8 cellular contexts compared by ENCODE assay signal in genomic region chr3:99875573-99875924, GRCh38. TPM values are rescaled to one million over a fixed set of nuclear protein-coding genes. Genes with fewer than 3 reads are reported as not detected.
A peak's percentile ranks its signal among the peaks of the same experiment; 100 is the strongest.
DNase-seq lines count a peak whose midpoint lies in the region; ATAC-seq and TF ChIP-seq lines count a peak whose summit lies in the region.
"Had no signal": no experiment of that assay in that cellular context is flagged by ENCODE, and none has a peak within 500 bp of the region (broad histone marks: within the 10 kb centered on the region; RNA-seq: fewer than 3 reads in every experiment).

No MANE protein-coding gene starts in this region.

- H3K9me3 ChIP-seq in HEK293 (ENCODE audit: control insufficient read depth, insufficient read depth, low read depth, low read length) (no peaks in the 10 kb centered on the region), SJCRH30 (replicated peaks) (no peaks in the 10 kb centered on the region), endocrine pancreas (ENCODE audit: control insufficient read depth, low read length) (no peaks in the 10 kb centered on the region), mucosa of rectum (ENCODE audit: control insufficient read depth in 2 of 2, low read length in 2 of 2) (no peaks in the 10 kb centered on the region)

- ATAC-seq in GM18873 (IDR thresholded peaks at IDR 0.05; ENCODE audit: low FRiP score, unreplicated experiment): no peak
- no peak for ATAC-seq in HG03095 (IDR thresholded peaks at IDR 0.05; ENCODE audit: unreplicated experiment)

- H3K36me3 ChIP-seq in HEK293 (ENCODE audit: control insufficient read depth in 2 of 2, insufficient read depth in 1 of 2, low read length in 2 of 2) (no peaks in the 10 kb centered on the region), SJCRH30 (no peaks in the 10 kb centered on the region), endocrine pancreas (ENCODE audit: control insufficient read depth, insufficient read depth, low read length) (no peaks in the 10 kb centered on the region), mucosa of rectum (ENCODE audit: control insufficient read depth in 2 of 2, insufficient read depth in 2 of 2, low read length in 2 of 2) (no peaks in the 10 kb centered on the region)

- H3K27ac ChIP-seq in HEK293 (ENCODE audit: extremely low read depth, low read depth, low read length): no peak overlapping the region
- peak overlapping the region; percentile 85 for H3K27ac ChIP-seq in SJCRH30
- peak overlapping the region; percentile 85 to 93 for H3K27ac ChIP-seq in mucosa of rectum (ENCODE audit: low read depth in 2 of 2, low read length in 2 of 2)
- H3K27ac ChIP-seq: VCaP had no signal

- H3K27me3 ChIP-seq in SJCRH30 (no peaks in the 10 kb centered on the region), endocrine pancreas (ENCODE audit: control insufficient read depth, insufficient read depth, low read length) (no peaks in the 10 kb centered on the region), mucosa of rectum (ENCODE audit: control insufficient read depth in 2 of 2, insufficient read depth in 2 of 2, low read length in 2 of 2) (no peaks in the 10 kb centered on the region)

- CTCF ChIA-PET in HEK293 (lab: Yijun Ruan, JAX): interaction anchor here (0.9 to 1.2 kb wide), 2 partner anchors 44 to 379 kb away, joined by 3 to 4 read pairs; no protein-coding TSS in a partner anchor

- TF ChIP-seq CTCF in HEK293 (tag by site-specific recombination; IDR thresholded peaks at IDR 0.05): no peak

- H3K9ac ChIP-seq in endocrine pancreas (ENCODE audit: control insufficient read depth, insufficient read depth, low read length) (peak overlapping the region; percentile 90), mucosa of rectum (ENCODE audit: low read depth in 1 of 2, low read length in 2 of 2) (peak overlapping the region; percentile 82 to 86)

- POLR2A ChIA-PET in HEK293 (lab: Yijun Ruan, JAX): interaction anchor here (0.6 kb wide), 1 partner anchor 617 kb away, joined by 4 read pairs; no protein-coding TSS in a partner anchor

- H3K4me3 ChIP-seq in HEK293 (ENCODE audit: low read depth, low read length): peak overlapping the region; percentile 73
- peak overlapping the region; percentile 69 for H3K4me3 ChIP-seq in SJCRH30
- peak overlapping the region; percentile 97 for H3K4me3 ChIP-seq in endocrine pancreas (ENCODE audit: control insufficient read depth, insufficient read depth, low read length)
- peak overlapping the region; percentile 69 to 87 for H3K4me3 ChIP-seq in mucosa of rectum (ENCODE audit: low read length in 2 of 2)

- peak; percentile 27 to 71 for DNase-seq in SJCRH30
- DNase-seq in stimulated activated naive CD4-positive, alpha-beta T cell (lab: John Stamatoyannopoulos, UW): no peak

- H3K4me1 ChIP-seq in HEK293 (ENCODE audit: control insufficient read depth, insufficient read depth, low read length) (peaks cover 10% of the 10 kb centered on the region; the same call in 1 of the 2 replicates), SJCRH30 (peaks cover 37% of the 10 kb centered on the region), endocrine pancreas (ENCODE audit: control insufficient read depth, insufficient read depth, low read length) (peaks cover 6% of the 10 kb centered on the region), mucosa of rectum (ENCODE audit: control insufficient read depth in 2 of 2, insufficient read depth in 2 of 2, low read length in 2 of 2) (peaks cover 7 to 22% of the 10 kb centered on the region in 2 donors)

TF ChIP-seq in HEK293, 187 proteins besides CTCF, POLR2A, EP300 and RAD21:
- TF ChIP-seq ZNF138 (tag by site-specific recombination; IDR thresholded peaks at IDR 0.05; ENCODE audit: borderline replicate concordance) (no peak), ELK4 (IDR thresholded peaks at IDR 0.05; ENCODE audit: borderline replicate concordance, low read depth, low read length) (no peak), ZNF221 (tag by site-specific recombination; IDR thresholded peaks at IDR 0.05; ENCODE audit: borderline replicate concordance) (no peak), YY2 (tag by site-specific recombination; IDR thresholded peaks at IDR 0.05) (no peak), PRDM1 (tag by site-specific recombination; IDR thresholded peaks at IDR 0.05) (peak; percentile 79), ZNF510 (tag by site-specific recombination; IDR thresholded peaks at IDR 0.05; ENCODE audit: insufficient replicate concordance) (no peak)

RNA-seq across cellular contexts. Expression of gene CMSS1, which starts 57.9 kb away (rescaled TPM):
- 93.8 and 95.5 TPM in 2 replicates for total RNA-seq in SJCRH30 (2014; rRNA removed; shearing (Covaris generic))

Comparison
In these comparisons a context has a peak if more than half of its experiments do, and no peak if none do; other contexts are left out.
1. DNase-seq: peak in SJCRH30 (2 of 2); none in stimulated activated naive CD4-positive, alpha-beta T cell (0 of 6).
2. Peak in every context shown above with its lines, with median percentiles within 50 percentile points of each other: H3K4me3 ChIP-seq.